1 cellular context compared by ENCODE assay signal in the genomic region with DNA sequence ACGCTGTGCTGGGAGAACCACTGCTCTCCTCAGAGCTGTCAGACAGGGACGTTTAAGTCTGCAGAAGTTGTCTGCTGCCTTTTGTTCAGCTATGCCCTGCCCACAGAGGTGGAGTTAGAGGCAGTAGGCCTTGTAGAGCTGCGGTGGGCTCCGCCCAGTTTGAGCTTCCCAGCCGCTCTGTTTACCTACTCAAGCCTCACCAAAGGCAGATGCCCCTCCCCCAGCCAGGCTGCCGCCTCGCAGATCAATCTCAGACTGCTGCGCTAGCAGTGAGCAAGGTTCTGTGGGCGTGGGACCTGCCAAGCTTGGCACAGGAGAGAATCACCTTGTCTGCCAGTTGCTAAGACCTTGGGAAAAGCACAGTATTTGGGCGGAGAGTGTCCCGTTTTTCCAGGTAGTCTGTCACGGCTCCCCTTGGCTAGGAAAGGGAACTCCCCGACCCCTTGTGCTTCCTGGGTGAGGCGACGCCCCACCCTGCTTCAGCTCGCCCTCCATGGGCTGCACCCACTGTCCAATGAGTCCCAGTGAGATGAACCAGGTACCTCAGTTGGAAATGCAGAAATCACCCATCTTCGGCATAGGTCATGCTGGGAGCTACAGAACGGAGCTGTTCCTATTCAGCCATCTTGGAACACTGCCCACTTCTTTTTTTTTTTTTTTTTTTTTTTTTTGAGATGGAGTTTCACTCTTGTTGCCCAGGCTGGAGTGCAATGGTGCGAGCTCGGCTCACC.
TF ChIP-seq lines count a peak whose summit lies in the region.
"Not testable (repeated sequence)": the region's sequence is repeated elsewhere in the genome, so short reads cannot be mapped to it uniquely, and the experiment has no call there.

No MANE protein-coding gene starts in this region.

TF ChIP-seq in HepG2, 621 proteins besides CTCF, POLR2A, EP300 and RAD21 (continued from another document and continues in another):
- TF ChIP-seq, protein P1, sequence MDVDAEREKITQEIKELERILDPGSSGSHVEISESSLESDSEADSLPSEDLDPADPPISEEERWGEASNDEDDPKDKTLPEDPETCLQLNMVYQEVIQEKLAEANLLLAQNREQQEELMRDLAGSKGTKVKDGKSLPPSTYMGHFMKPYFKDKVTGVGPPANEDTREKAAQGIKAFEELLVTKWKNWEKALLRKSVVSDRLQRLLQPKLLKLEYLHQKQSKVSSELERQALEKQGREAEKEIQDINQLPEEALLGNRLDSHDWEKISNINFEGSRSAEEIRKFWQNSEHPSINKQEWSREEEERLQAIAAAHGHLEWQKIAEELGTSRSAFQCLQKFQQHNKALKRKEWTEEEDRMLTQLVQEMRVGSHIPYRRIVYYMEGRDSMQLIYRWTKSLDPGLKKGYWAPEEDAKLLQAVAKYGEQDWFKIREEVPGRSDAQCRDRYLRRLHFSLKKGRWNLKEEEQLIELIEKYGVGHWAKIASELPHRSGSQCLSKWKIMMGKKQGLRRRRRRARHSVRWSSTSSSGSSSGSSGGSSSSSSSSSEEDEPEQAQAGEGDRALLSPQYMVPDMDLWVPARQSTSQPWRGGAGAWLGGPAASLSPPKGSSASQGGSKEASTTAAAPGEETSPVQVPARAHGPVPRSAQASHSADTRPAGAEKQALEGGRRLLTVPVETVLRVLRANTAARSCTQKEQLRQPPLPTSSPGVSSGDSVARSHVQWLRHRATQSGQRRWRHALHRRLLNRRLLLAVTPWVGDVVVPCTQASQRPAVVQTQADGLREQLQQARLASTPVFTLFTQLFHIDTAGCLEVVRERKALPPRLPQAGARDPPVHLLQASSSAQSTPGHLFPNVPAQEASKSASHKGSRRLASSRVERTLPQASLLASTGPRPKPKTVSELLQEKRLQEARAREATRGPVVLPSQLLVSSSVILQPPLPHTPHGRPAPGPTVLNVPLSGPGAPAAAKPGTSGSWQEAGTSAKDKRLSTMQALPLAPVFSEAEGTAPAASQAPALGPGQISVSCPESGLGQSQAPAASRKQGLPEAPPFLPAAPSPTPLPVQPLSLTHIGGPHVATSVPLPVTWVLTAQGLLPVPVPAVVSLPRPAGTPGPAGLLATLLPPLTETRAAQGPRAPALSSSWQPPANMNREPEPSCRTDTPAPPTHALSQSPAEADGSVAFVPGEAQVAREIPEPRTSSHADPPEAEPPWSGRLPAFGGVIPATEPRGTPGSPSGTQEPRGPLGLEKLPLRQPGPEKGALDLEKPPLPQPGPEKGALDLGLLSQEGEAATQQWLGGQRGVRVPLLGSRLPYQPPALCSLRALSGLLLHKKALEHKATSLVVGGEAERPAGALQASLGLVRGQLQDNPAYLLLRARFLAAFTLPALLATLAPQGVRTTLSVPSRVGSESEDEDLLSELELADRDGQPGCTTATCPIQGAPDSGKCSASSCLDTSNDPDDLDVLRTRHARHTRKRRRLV (CRISPR knock-in tag; IDR thresholded peaks at IDR 0.05) = peak; percentile 49; the same call in 1 of the 2 replicates
- TF ChIP-seq, protein P2, sequence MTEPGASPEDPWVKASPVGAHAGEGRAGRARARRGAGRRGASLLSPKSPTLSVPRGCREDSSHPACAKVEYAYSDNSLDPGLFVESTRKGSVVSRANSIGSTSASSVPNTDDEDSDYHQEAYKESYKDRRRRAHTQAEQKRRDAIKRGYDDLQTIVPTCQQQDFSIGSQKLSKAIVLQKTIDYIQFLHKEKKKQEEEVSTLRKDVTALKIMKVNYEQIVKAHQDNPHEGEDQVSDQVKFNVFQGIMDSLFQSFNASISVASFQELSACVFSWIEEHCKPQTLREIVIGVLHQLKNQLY (CRISPR knock-in tag; IDR thresholded peaks at IDR 0.05) = 0 out of 2 replicates have a peak, but pooled peaks have one; percentile 12
- peak; percentile 70; the same call in 1 of the 2 replicates for TF ChIP-seq TARDBP (CRISPR knock-in tag; IDR thresholded peaks at IDR 0.05)
- 0 out of 2 replicates have a peak, but pooled peaks have one; percentile 57 for TF ChIP-seq MIER3 (CRISPR knock-in tag; IDR thresholded peaks at IDR 0.05; ENCODE audit: borderline replicate concordance)
- TF ChIP-seq ZFX (CRISPR knock-in tag; IDR thresholded peaks at IDR 0.05; ENCODE audit: low read depth) = peak; percentile 55; the same call in 1 of the 2 replicates
- TF ChIP-seq FOXO1 (CRISPR knock-in tag; IDR thresholded peaks at IDR 0.05) = peak; percentile 80
- TF ChIP-seq, protein P3, sequence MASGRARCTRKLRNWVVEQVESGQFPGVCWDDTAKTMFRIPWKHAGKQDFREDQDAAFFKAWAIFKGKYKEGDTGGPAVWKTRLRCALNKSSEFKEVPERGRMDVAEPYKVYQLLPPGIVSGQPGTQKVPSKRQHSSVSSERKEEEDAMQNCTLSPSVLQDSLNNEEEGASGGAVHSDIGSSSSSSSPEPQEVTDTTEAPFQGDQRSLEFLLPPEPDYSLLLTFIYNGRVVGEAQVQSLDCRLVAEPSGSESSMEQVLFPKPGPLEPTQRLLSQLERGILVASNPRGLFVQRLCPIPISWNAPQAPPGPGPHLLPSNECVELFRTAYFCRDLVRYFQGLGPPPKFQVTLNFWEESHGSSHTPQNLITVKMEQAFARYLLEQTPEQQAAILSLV (CRISPR knock-in tag; IDR thresholded peaks at IDR 0.05; ENCODE audit: borderline replicate concordance) = peak; percentile 84; the same call in 1 of the 2 replicates
- TF ChIP-seq LCORL, NONO (IDR thresholded peaks at IDR 0.05): not testable (repeated sequence)
- TF ChIP-seq LCORL (CRISPR knock-in tag; IDR thresholded peaks at IDR 0.05) = peak; percentile 84
- peak; percentile 45; the same call in 1 of the 2 replicates for TF ChIP-seq BORCS8-MEF2B (CRISPR knock-in tag; IDR thresholded peaks at IDR 0.05)
- TF ChIP-seq, protein P4, sequence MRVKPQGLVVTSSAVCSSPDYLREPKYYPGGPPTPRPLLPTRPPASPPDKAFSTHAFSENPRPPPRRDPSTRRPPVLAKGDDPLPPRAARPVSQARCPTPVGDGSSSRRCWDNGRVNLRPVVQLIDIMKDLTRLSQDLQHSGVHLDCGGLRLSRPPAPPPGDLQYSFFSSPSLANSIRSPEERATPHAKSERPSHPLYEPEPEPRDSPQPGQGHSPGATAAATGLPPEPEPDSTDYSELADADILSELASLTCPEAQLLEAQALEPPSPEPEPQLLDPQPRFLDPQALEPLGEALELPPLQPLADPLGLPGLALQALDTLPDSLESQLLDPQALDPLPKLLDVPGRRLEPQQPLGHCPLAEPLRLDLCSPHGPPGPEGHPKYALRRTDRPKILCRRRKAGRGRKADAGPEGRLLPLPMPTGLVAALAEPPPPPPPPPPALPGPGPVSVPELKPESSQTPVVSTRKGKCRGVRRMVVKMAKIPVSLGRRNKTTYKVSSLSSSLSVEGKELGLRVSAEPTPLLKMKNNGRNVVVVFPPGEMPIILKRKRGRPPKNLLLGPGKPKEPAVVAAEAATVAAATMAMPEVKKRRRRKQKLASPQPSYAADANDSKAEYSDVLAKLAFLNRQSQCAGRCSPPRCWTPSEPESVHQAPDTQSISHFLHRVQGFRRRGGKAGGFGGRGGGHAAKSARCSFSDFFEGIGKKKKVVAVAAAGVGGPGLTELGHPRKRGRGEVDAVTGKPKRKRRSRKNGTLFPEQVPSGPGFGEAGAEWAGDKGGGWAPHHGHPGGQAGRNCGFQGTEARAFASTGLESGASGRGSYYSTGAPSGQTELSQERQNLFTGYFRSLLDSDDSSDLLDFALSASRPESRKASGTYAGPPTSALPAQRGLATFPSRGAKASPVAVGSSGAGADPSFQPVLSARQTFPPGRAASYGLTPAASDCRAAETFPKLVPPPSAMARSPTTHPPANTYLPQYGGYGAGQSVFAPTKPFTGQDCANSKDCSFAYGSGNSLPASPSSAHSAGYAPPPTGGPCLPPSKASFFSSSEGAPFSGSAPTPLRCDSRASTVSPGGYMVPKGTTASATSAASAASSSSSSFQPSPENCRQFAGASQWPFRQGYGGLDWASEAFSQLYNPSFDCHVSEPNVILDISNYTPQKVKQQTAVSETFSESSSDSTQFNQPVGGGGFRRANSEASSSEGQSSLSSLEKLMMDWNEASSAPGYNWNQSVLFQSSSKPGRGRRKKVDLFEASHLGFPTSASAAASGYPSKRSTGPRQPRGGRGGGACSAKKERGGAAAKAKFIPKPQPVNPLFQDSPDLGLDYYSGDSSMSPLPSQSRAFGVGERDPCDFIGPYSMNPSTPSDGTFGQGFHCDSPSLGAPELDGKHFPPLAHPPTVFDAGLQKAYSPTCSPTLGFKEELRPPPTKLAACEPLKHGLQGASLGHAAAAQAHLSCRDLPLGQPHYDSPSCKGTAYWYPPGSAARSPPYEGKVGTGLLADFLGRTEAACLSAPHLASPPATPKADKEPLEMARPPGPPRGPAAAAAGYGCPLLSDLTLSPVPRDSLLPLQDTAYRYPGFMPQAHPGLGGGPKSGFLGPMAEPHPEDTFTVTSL (CRISPR knock-in tag; IDR thresholded peaks at IDR 0.05; ENCODE audit: borderline replicate concordance) = peak; percentile 60; the same call in 1 of the 2 replicates
- 0 out of 2 replicates have a peak, but pooled peaks have one; percentile 3 for TF ChIP-seq ZSCAN21 (CRISPR knock-in tag; IDR thresholded peaks at IDR 0.05; ENCODE audit: borderline replicate concordance)
- TF ChIP-seq, protein P5, sequence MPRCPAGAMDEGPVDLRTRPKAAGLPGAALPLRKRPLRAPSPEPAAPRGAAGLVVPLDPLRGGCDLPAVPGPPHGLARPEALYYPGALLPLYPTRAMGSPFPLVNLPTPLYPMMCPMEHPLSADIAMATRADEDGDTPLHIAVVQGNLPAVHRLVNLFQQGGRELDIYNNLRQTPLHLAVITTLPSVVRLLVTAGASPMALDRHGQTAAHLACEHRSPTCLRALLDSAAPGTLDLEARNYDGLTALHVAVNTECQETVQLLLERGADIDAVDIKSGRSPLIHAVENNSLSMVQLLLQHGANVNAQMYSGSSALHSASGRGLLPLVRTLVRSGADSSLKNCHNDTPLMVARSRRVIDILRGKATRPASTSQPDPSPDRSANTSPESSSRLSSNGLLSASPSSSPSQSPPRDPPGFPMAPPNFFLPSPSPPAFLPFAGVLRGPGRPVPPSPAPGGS (CRISPR knock-in tag; IDR thresholded peaks at IDR 0.05) = peak; percentile 34; the same call in 1 of the 2 replicates
- TF ChIP-seq, protein P6, sequence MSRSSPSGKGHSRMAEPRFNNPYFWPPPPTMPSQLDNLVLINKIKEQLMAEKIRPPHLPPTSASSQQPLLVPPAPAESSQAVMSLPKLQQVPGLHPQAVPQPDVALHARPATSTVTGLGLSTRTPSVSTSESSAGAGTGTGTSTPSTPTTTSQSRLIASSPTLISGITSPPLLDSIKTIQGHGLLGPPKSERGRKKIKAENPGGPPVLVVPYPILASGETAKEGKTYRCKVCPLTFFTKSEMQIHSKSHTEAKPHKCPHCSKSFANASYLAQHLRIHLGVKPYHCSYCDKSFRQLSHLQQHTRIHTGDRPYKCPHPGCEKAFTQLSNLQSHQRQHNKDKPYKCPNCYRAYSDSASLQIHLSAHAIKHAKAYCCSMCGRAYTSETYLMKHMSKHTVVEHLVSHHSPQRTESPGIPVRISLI (CRISPR knock-in tag; IDR thresholded peaks at IDR 0.05; ENCODE audit: borderline replicate concordance) = peak; percentile 76
- TF ChIP-seq NONO (CRISPR knock-in tag; conservative IDR thresholded peaks at IDR 0.05) = peak; percentile 49; the same call in 1 of the 2 replicates
- TF ChIP-seq, protein P7, sequence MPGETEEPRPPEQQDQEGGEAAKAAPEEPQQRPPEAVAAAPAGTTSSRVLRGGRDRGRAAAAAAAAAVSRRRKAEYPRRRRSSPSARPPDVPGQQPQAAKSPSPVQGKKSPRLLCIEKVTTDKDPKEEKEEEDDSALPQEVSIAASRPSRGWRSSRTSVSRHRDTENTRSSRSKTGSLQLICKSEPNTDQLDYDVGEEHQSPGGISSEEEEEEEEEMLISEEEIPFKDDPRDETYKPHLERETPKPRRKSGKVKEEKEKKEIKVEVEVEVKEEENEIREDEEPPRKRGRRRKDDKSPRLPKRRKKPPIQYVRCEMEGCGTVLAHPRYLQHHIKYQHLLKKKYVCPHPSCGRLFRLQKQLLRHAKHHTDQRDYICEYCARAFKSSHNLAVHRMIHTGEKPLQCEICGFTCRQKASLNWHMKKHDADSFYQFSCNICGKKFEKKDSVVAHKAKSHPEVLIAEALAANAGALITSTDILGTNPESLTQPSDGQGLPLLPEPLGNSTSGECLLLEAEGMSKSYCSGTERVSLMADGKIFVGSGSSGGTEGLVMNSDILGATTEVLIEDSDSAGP (CRISPR knock-in tag; IDR thresholded peaks at IDR 0.05; ENCODE audit: borderline replicate concordance) = peak; percentile 80
- 0 out of 2 replicates have a peak, but pooled peaks have one; percentile 29 for TF ChIP-seq ZBTB38 (CRISPR knock-in tag; IDR thresholded peaks at IDR 0.05)
- TF ChIP-seq, protein P8, sequence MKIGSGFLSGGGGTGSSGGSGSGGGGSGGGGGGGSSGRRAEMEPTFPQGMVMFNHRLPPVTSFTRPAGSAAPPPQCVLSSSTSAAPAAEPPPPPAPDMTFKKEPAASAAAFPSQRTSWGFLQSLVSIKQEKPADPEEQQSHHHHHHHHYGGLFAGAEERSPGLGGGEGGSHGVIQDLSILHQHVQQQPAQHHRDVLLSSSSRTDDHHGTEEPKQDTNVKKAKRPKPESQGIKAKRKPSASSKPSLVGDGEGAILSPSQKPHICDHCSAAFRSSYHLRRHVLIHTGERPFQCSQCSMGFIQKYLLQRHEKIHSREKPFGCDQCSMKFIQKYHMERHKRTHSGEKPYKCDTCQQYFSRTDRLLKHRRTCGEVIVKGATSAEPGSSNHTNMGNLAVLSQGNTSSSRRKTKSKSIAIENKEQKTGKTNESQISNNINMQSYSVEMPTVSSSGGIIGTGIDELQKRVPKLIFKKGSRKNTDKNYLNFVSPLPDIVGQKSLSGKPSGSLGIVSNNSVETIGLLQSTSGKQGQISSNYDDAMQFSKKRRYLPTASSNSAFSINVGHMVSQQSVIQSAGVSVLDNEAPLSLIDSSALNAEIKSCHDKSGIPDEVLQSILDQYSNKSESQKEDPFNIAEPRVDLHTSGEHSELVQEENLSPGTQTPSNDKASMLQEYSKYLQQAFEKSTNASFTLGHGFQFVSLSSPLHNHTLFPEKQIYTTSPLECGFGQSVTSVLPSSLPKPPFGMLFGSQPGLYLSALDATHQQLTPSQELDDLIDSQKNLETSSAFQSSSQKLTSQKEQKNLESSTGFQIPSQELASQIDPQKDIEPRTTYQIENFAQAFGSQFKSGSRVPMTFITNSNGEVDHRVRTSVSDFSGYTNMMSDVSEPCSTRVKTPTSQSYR (CRISPR knock-in tag; IDR thresholded peaks at IDR 0.05; ENCODE audit: borderline replicate concordance) = peak; percentile 98
- peak; percentile 29; the same call in 1 of the 2 replicates for TF ChIP-seq TCF7 (IDR thresholded peaks at IDR 0.05; ENCODE audit: low read depth)
- peak; percentile 36; the same call in 1 of the 2 replicates for TF ChIP-seq NRL (CRISPR knock-in tag; IDR thresholded peaks at IDR 0.05; ENCODE audit: borderline replicate concordance)
- TF ChIP-seq, protein P9, sequence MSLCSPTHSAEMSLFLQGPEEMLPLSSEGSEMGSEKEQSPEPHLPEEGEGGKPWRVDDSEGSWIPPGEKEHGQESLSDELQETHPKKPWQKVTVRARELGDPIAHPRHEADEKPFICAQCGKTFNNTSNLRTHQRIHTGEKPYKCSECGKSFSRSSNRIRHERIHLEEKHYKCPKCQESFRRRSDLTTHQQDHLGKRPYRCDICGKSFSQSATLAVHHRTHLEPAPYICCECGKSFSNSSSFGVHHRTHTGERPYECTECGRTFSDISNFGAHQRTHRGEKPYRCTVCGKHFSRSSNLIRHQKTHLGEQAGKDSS (CRISPR knock-in tag; IDR thresholded peaks at IDR 0.05; ENCODE audit: borderline replicate concordance, low read depth) = peak; percentile 46; the same call in 1 of the 2 replicates
- peak; percentile 93 for TF ChIP-seq ZNF292 (CRISPR knock-in tag; IDR thresholded peaks at IDR 0.05; ENCODE audit: borderline replicate concordance, low read depth)
- TF ChIP-seq FOXK2 (IDR thresholded peaks at IDR 0.05) = 0 out of 2 replicates have a peak, but pooled peaks have one; percentile 12
- peak; percentile 23; the same call in 1 of the 2 replicates for TF ChIP-seq JUN (CRISPR knock-in tag; IDR thresholded peaks at IDR 0.05)
- TF ChIP-seq IRF2 (CRISPR knock-in tag; IDR thresholded peaks at IDR 0.05) = 0 out of 2 replicates have a peak, but pooled peaks have one; percentile 59
- TF ChIP-seq REPIN1 (CRISPR knock-in tag; IDR thresholded peaks at IDR 0.05; ENCODE audit: borderline replicate concordance, low read depth) = peak; percentile 82
- TF ChIP-seq ZNF343 (CRISPR knock-in tag; IDR thresholded peaks at IDR 0.05) = 0 out of 2 replicates have a peak, but pooled peaks have one; percentile 56
- peak; percentile 72; the same call in 1 of the 2 replicates for TF ChIP-seq ZNF788 (CRISPR knock-in tag; IDR thresholded peaks at IDR 0.05; ENCODE audit: borderline replicate concordance)
- TF ChIP-seq HDAC1 (CRISPR knock-in tag; IDR thresholded peaks at IDR 0.05) = peak; percentile 67; the same call in 1 of the 2 replicates
